ENCODE assay signal across 23 cellular contexts in genomic region chr18:62164855-62165487, GRCh38.
"Had no signal": no experiment of that assay in that cellular context is flagged by ENCODE, and none has a peak within 500 bp of the region (broad histone marks: within the 10 kb centered on the region; RNA-seq: fewer than 3 reads in every experiment).

No MANE protein-coding gene starts in this region.

- H3K27me3 ChIP-seq: cardiac muscle cell, esophagus muscularis mucosa, hepatocyte, right atrium auricular region, tibial artery had no signal

- H3K4me2 ChIP-seq: hepatocyte had no signal

- H2AFZ ChIP-seq: hepatocyte had no signal

- H3K4me3 ChIP-seq: cardiac muscle cell, esophagus muscularis mucosa, hepatocyte, right atrium auricular region, tibial artery had no signal

- H3K27me3 Mint-ChIP-seq: activated B cell treated with CpG ODN at 0.5 μM for 24 hours, progenitor cell of endocrine pancreas had no signal

- H3K36me3 ChIP-seq: cardiac muscle cell, right atrium auricular region had no signal

- ATAC-seq: activated CD8-positive, alpha-beta T cell treated with anti-CD3 and anti-CD28 coated beads, Interleukin-2, amount 10 ng/mL, durations not matched to agents 7 days and 5 days; activated naive CD4-positive, alpha-beta T cell treated with anti-CD3 and anti-CD28 coated beads, Interleukin-2, amount 50 U/mL, for 72 hours; activated T-cell treated with anti-CD3 and anti-CD28 coated beads, Interleukin-2, amount 50 U/mL, for 72 hours; left ventricle myocardium superior had no signal

- DNase-seq: activated B cell treated with CpG ODN at 0.5 μM for 24 hours; activated CD4-positive, alpha-beta T cell treated with anti-CD3 and anti-CD28 coated beads for 48 hours; activated CD8-positive, alpha-beta memory T cell treated with anti-CD3 and anti-CD28 coated beads, Interleukin-2, amount 50 U/mL, for 4 hours; activated CD8-positive, alpha-beta T cell treated with anti-CD3 and anti-CD28 coated beads, Interleukin-2, amount 10 ng/mL, durations not matched to agents 7 days and 5 days; activated gamma-delta T cell; activated T-cell treated with anti-CD3 and anti-CD28 coated beads, Interleukin-2, amount 50 U/mL, for 72 hours; kidney glomerular epithelial cell; left ventricle myocardium superior; mesenchymal stem cell; nephron progenitor cell; stimulated activated CD4-positive, alpha-beta T cell treated with anti-CD3 and anti-CD28 coated beads, Interleukin-15, amount 100 ng/mL, for 24 hours; stimulated activated CD4-positive, alpha-beta T cell treated with anti-CD3 and anti-CD28 coated beads, Interleukin-4, amount 100 ng/mL, for 24 hours; stimulated activated naive CD4-positive, alpha-beta T cell; T1000; tibial artery had no signal

- FAIRE-seq: colon, urothelium cell line had no signal

- H3K27ac Mint-ChIP-seq: activated B cell treated with CpG ODN at 0.5 μM for 24 hours; activated CD8-positive, alpha-beta T cell treated with anti-CD3 and anti-CD28 coated beads, Interleukin-2, amount 10 ng/mL, durations not matched to agents 7 days and 5 days; activated naive CD4-positive, alpha-beta T cell treated with anti-CD3 and anti-CD28 coated beads, Interleukin-2, amount 50 U/mL, for 72 hours; activated T-cell treated with anti-CD3 and anti-CD28 coated beads, Interleukin-2, amount 50 U/mL, for 72 hours had no signal

- H3K27ac ChIP-seq: cardiac muscle cell, esophagus muscularis mucosa, hepatocyte, right atrium auricular region, tibial artery had no signal

- H3K9me3 ChIP-seq: esophagus muscularis mucosa, right atrium auricular region, tibial artery had no signal

- H3K4me3 Mint-ChIP-seq: activated B cell treated with CpG ODN at 0.5 μM for 24 hours; activated CD8-positive, alpha-beta T cell treated with anti-CD3 and anti-CD28 coated beads, Interleukin-2, amount 10 ng/mL, durations not matched to agents 7 days and 5 days; activated T-cell treated with anti-CD3 and anti-CD28 coated beads, Interleukin-2, amount 50 U/mL, for 72 hours; nephron progenitor cell had no signal

- H3K4me1 ChIP-seq: esophagus muscularis mucosa, right atrium auricular region had no signal
